9 cellular contexts compared by ENCODE assay signal in genomic region chr5:8864053-8864452, GRCh38.
DNase-seq lines count a peak whose midpoint lies in the region; ATAC-seq lines count a peak whose summit lies in the region.
"Had no signal": no experiment of that assay in that cellular context is flagged by ENCODE, and none has a peak within 500 bp of the region (broad histone marks: within the 10 kb centered on the region; RNA-seq: fewer than 3 reads in every experiment).

No MANE protein-coding gene starts in this region.

- ATAC-seq in HG02885 (IDR thresholded peaks at IDR 0.05; ENCODE audit: poor library complexity, unreplicated experiment) (peak; percentile 63), left colon (peak; percentile 49), GM18909 (IDR thresholded peaks at IDR 0.05; ENCODE audit: poor library complexity, unreplicated experiment) (no peak), HG03460 (IDR thresholded peaks at IDR 0.05; ENCODE audit: unreplicated experiment) (no peak), GM19452 (IDR thresholded peaks at IDR 0.05; ENCODE audit: unreplicated experiment) (no peak)

- DNase-seq in EL (peak; percentile 51), SW 1271 (lab: John Stamatoyannopoulos, UW) (peak; percentile 7 to 54), left colon (peak in 1 of 2 donors; percentile 23), cerebellar cortex (ENCODE audit: low spot score) (no peak)
- DNase-seq: effector CD4-positive, alpha-beta T cell had no signal

- intact Hi-C loops in left colon (cut with DNase I, micrococcal nuclease): no loop called here

Comparison
In these comparisons a context has a peak if more than half of its experiments do, and no peak if none do; other contexts are left out.
1. ATAC-seq: peak in HG02885 (single experiment) and left colon (single experiment); none in GM18909 (single experiment), HG03460 (single experiment) and GM19452 (single experiment).